In genomic region chr14:87899228-87899627, GRCh38 we compare ENCODE assay signal across 20 cellular contexts.
DNase-seq lines count a peak whose midpoint lies in the region; ATAC-seq and TF ChIP-seq lines count a peak whose summit lies in the region.
"Had no signal": no experiment of that assay in that cellular context is flagged by ENCODE, and none has a peak within 500 bp of the region (broad histone marks: within the 10 kb centered on the region; RNA-seq: fewer than 3 reads in every experiment).

No MANE protein-coding gene starts in this region.

- H2AFZ ChIP-seq in SK-N-SH (ENCODE audit: low read depth), result no peak overlapping the region

- no peaks in the 10 kb centered on the region; a peak in 1 of 4 replicates for H3K4me1 ChIP-seq in SK-N-SH (ENCODE audit: control insufficient read depth in 1 of 2, insufficient read depth in 2 of 2, low read depth in 1 of 2, low read length in 1 of 2)
- H3K4me1 ChIP-seq: BE2C, Peyer's patch had no signal

- no peaks in the 10 kb centered on the region for H3F3A ChIP-seq in SK-N-SH (replicated peaks; ENCODE audit: insufficient read depth)

- POLR2A ChIA-PET in SK-N-SH (lab: Yijun Ruan, JAX), result no interaction called here

- H3K4me3 ChIP-seq in SK-N-SH (ENCODE audit: low read depth in 2 of 2, low read length in 1 of 2), result no peak overlapping the region
- no peak overlapping the region for H3K4me3 ChIP-seq in foreskin fibroblast (ENCODE audit: low read depth in 1 of 2, low read length in 2 of 2)
- H3K4me3 ChIP-seq: GM12878, Peyer's patch, SJCRH30 had no signal

- H3K27me3 ChIP-seq in SK-N-SH (ENCODE audit: insufficient read depth), result no peaks in the 10 kb centered on the region
- H3K27me3 ChIP-seq: BE2C, Peyer's patch, SJCRH30 had no signal

- TF ChIP-seq RAD21 in SK-N-SH (IDR thresholded peaks at IDR 0.05; ENCODE audit: low read length), result no peak

- H3K27ac ChIP-seq in SK-N-SH (ENCODE audit: low read depth in 2 of 2, low read length in 1 of 2), result no peak overlapping the region
- H3K27ac ChIP-seq: Peyer's patch, SJCRH30 had no signal

- peak; percentile 6 for DNase-seq in SK-N-SH
- DNase-seq in NCI-H345 treated with DMSO at 0.1 percent for 48 hours (lab: John Stamatoyannopoulos, UW; ENCODE audit: unreplicated experiment), result peak; percentile 42
- peak; percentile 15 for DNase-seq in kidney glomerular epithelial cell (lab: John Stamatoyannopoulos, UW)
- DNase-seq in foreskin fibroblast, result no peak
- DNase-seq in NCI-H82 (lab: John Stamatoyannopoulos, UW), result no peak
- DNase-seq: BE2C, H9, HFFc6, KG1, NCI-H1105, NCI-H187, NCI-H2171, NCI-H446, NCI-H748 treated with DMSO at 0.1 percent for 48 hours, Peyer's patch, SJCRH30, T-helper 9 cell had no signal

- ATAC-seq in SK-N-SH treated with all-trans-retinoic acid at 6 μM for 48 hours, result no peak
- ATAC-seq in GM18498 (IDR thresholded peaks at IDR 0.05; ENCODE audit: unreplicated experiment), result no peak
- ATAC-seq: GM12878 had no signal

- no peaks in the 10 kb centered on the region for H4K20me1 ChIP-seq in SK-N-SH (ENCODE audit: insufficient read depth)

- no peaks in the 10 kb centered on the region for H3K9me3 ChIP-seq in SK-N-SH
- H3K9me3 ChIP-seq: BE2C, Peyer's patch, SJCRH30 had no signal

- no peaks in the 10 kb centered on the region for H3K9me2 ChIP-seq in SK-N-SH

- no peaks in the 10 kb centered on the region for H3K79me2 ChIP-seq in SK-N-SH (ENCODE audit: insufficient read depth)

- TF ChIP-seq EP300 in SK-N-SH (IDR thresholded peaks at IDR 0.05; ENCODE audit: borderline replicate concordance in 1 of 2, low read depth in 1 of 2, low read length in 1 of 2), result peak in 1 of 2 experiments; percentile 11; a peak in 1 of 4 replicates

- no peak for TF ChIP-seq CTCF in SK-N-SH (IDR thresholded peaks at IDR 0.05)
- TF ChIP-seq CTCF in foreskin fibroblast (IDR thresholded peaks at IDR 0.05; ENCODE audit: low read depth, low read length), result no peak

- no peak overlapping the region for H3K4me2 ChIP-seq in SK-N-SH

- H3K9ac ChIP-seq in SK-N-SH, result no peak overlapping the region

- no peaks in the 10 kb centered on the region for H3K36me3 ChIP-seq in SK-N-SH (replicated peaks in 1 of 2; ENCODE audit: control insufficient read depth in 1 of 2, insufficient read depth in 2 of 2, low read length in 1 of 2)
- H3K36me3 ChIP-seq: BE2C, Peyer's patch, SJCRH30 had no signal

- CTCF ChIA-PET in SK-N-SH (lab: Yijun Ruan, JAX), result interaction anchor here (1.0 to 5.5 kb wide), 3 partner anchors 94 to 153 kb away, joined by 3 to 53 read pairs (median 14); no protein-coding TSS in a partner anchor

TF ChIP-seq in SK-N-SH, 30 proteins besides CTCF, POLR2A, EP300 and RAD21 (continues in another document):
- TF ChIP-seq, protein P1, sequence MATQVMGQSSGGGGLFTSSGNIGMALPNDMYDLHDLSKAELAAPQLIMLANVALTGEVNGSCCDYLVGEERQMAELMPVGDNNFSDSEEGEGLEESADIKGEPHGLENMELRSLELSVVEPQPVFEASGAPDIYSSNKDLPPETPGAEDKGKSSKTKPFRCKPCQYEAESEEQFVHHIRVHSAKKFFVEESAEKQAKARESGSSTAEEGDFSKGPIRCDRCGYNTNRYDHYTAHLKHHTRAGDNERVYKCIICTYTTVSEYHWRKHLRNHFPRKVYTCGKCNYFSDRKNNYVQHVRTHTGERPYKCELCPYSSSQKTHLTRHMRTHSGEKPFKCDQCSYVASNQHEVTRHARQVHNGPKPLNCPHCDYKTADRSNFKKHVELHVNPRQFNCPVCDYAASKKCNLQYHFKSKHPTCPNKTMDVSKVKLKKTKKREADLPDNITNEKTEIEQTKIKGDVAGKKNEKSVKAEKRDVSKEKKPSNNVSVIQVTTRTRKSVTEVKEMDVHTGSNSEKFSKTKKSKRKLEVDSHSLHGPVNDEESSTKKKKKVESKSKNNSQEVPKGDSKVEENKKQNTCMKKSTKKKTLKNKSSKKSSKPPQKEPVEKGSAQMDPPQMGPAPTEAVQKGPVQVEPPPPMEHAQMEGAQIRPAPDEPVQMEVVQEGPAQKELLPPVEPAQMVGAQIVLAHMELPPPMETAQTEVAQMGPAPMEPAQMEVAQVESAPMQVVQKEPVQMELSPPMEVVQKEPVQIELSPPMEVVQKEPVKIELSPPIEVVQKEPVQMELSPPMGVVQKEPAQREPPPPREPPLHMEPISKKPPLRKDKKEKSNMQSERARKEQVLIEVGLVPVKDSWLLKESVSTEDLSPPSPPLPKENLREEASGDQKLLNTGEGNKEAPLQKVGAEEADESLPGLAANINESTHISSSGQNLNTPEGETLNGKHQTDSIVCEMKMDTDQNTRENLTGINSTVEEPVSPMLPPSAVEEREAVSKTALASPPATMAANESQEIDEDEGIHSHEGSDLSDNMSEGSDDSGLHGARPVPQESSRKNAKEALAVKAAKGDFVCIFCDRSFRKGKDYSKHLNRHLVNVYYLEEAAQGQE (IDR thresholded peaks at IDR 0.05; ENCODE audit: low read depth, low read length), result no peak
- TF ChIP-seq TEAD4 (IDR thresholded peaks at IDR 0.05; ENCODE audit: borderline replicate concordance, insufficient read depth) (no peak), RXRA (IDR thresholded peaks at IDR 0.05; ENCODE audit: borderline replicate concordance, low read depth) (no peak), MXI1 (IDR thresholded peaks at IDR 0.05; ENCODE audit: low read depth, low read length) (no peak), MEF2A (IDR thresholded peaks at IDR 0.05; ENCODE audit: borderline replicate concordance, low read depth) (no peak), RCOR1 (IDR thresholded peaks at IDR 0.05; ENCODE audit: low read length) (peak; percentile 47; the same call in 1 of the 2 replicates)
- TF ChIP-seq, protein P2, sequence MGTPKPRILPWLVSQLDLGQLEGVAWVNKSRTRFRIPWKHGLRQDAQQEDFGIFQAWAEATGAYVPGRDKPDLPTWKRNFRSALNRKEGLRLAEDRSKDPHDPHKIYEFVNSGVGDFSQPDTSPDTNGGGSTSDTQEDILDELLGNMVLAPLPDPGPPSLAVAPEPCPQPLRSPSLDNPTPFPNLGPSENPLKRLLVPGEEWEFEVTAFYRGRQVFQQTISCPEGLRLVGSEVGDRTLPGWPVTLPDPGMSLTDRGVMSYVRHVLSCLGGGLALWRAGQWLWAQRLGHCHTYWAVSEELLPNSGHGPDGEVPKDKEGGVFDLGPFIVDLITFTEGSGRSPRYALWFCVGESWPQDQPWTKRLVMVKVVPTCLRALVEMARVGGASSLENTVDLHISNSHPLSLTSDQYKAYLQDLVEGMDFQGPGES (IDR thresholded peaks at IDR 0.05; ENCODE audit: low read depth, low read length), result no peak

TF ChIP-seq in SK-N-SH treated with all-trans-retinoic acid at 6 μM for 48 hours, 23 proteins besides CTCF, POLR2A, EP300 and RAD21:
- TF ChIP-seq PATZ1 (CRISPR knock-in tag; IDR thresholded peaks at IDR 0.05; ENCODE audit: borderline replicate concordance) (no peak), RARB (CRISPR knock-in tag; IDR thresholded peaks at IDR 0.05) (no peak)
TF ChIP-seq in SK-N-SH treated with all-trans-retinoic acid at 6 μM for 48 hours: peak in this region for 0.

Comparison
In these comparisons a context has a peak if more than half of its experiments do, and no peak if none do; other contexts are left out.
1. DNase-seq: peak in SK-N-SH (single experiment), NCI-H345 treated with DMSO at 0.1 percent for 48 hours (single experiment) and kidney glomerular epithelial cell (single experiment); none in foreskin fibroblast (0 of 2) and NCI-H82 (single experiment).